1 cellular context compared by ENCODE assay signal in genomic region chr17:34961093-34961911, GRCh38.
TF ChIP-seq lines count a peak whose summit lies in the region.

Gene CCT6B (minus strand): TSS chr17:34961460. CDS start chr17:34961393, 67 bp downstream.
Gene ZNF830 (plus strand): TSS chr17:34961540. CDS start chr17:34961567, 27 bp downstream.

TF ChIP-seq in HepG2, 621 proteins besides CTCF, POLR2A, EP300 and RAD21 (continued from another document and continues in another):
- TF ChIP-seq NFAT5 (CRISPR knock-in tag; IDR thresholded peaks at IDR 0.05), result peak; percentile 16; the same call in 1 of the 2 replicates
- no peak for TF ChIP-seq ZNF597 (CRISPR knock-in tag; IDR thresholded peaks at IDR 0.05)
- TF ChIP-seq CENPX (CRISPR knock-in tag; IDR thresholded peaks at IDR 0.05), result no peak
- TF ChIP-seq HNRNPUL1 (IDR thresholded peaks at IDR 0.05; ENCODE audit: low read depth, low read length), result no peak
- TF ChIP-seq ZNF496 (CRISPR knock-in tag; IDR thresholded peaks at IDR 0.05; ENCODE audit: insufficient replicate concordance), result no peak
- no peak for TF ChIP-seq TFDP2 (CRISPR knock-in tag; IDR thresholded peaks at IDR 0.05)
- TF ChIP-seq ZBTB14 (CRISPR knock-in tag; IDR thresholded peaks at IDR 0.05), result 0 out of 2 replicates have a peak, but pooled peaks have one; percentile 34
- peak; percentile 81 for TF ChIP-seq YEATS4 (CRISPR knock-in tag; IDR thresholded peaks at IDR 0.05; ENCODE audit: borderline replicate concordance)
- no peak for TF ChIP-seq GATAD2A (CRISPR knock-in tag; IDR thresholded peaks at IDR 0.05)
- no peak for TF ChIP-seq EED (CRISPR knock-in tag; IDR thresholded peaks at IDR 0.05)
- no peak for TF ChIP-seq MED13 (CRISPR knock-in tag; IDR thresholded peaks at IDR 0.05)
- no peak for TF ChIP-seq GTF3A (CRISPR knock-in tag; conservative IDR thresholded peaks at IDR 0.05)
- no peak for TF ChIP-seq MBD4 (IDR thresholded peaks at IDR 0.05; ENCODE audit: borderline replicate concordance, low read length)
- peak; percentile 64; the same call in 1 of the 2 replicates for TF ChIP-seq ZNF225 (CRISPR knock-in tag; IDR thresholded peaks at IDR 0.05)
- no peak for TF ChIP-seq NCOR1 (IDR thresholded peaks at IDR 0.05; ENCODE audit: borderline replicate concordance, low read length)
- TF ChIP-seq ZNF720 (CRISPR knock-in tag; IDR thresholded peaks at IDR 0.05), result no peak
- no peak for TF ChIP-seq ZNF431 (CRISPR knock-in tag; IDR thresholded peaks at IDR 0.05; ENCODE audit: borderline replicate concordance, low read depth)
- TF ChIP-seq FOXM1 (CRISPR knock-in tag; IDR thresholded peaks at IDR 0.05), result no peak
- TF ChIP-seq EZH2 (conservative IDR thresholded peaks at IDR 0.05; ENCODE audit: low read depth, low read length), result no peak
- TF ChIP-seq ZBTB10 (CRISPR knock-in tag; IDR thresholded peaks at IDR 0.05; ENCODE audit: borderline replicate concordance), result no peak
- no peak for TF ChIP-seq ZNF576 (CRISPR knock-in tag; IDR thresholded peaks at IDR 0.05)
- no peak for TF ChIP-seq SOX13 (IDR thresholded peaks at IDR 0.05)
- TF ChIP-seq SOX13 (CRISPR knock-in tag; conservative IDR thresholded peaks at IDR 0.05 in 1 of 2, IDR thresholded peaks at IDR 0.05 in 1 of 2), result 0 out of 4 replicates have a peak, but pooled peaks of 1 of the 2 experiments have one; percentile 15
- no peak for TF ChIP-seq ZNF432 (CRISPR knock-in tag; IDR thresholded peaks at IDR 0.05; ENCODE audit: borderline replicate concordance)
- TF ChIP-seq KLF16 (CRISPR knock-in tag; IDR thresholded peaks at IDR 0.05), result peak in 1 of 2 experiments; percentile 76; a peak in 1 of 4 replicates
- TF ChIP-seq CHD4 (IDR thresholded peaks at IDR 0.05; ENCODE audit: borderline replicate concordance, low read length), result no peak
- no peak for TF ChIP-seq ZNF142 (CRISPR knock-in tag; IDR thresholded peaks at IDR 0.05)
- TF ChIP-seq SNAPC5 (CRISPR knock-in tag; IDR thresholded peaks at IDR 0.05; ENCODE audit: borderline replicate concordance), result no peak
- TF ChIP-seq ZNF232 (CRISPR knock-in tag; IDR thresholded peaks at IDR 0.05; ENCODE audit: borderline replicate concordance), result 0 out of 2 replicates have a peak, but pooled peaks have one; percentile 41
- TF ChIP-seq ZNF501 (CRISPR knock-in tag; IDR thresholded peaks at IDR 0.05), result peak; percentile 87
- no peak for TF ChIP-seq NR2F2 (IDR thresholded peaks at IDR 0.05; ENCODE audit: borderline replicate concordance, low read depth)
- peak; percentile 89 for TF ChIP-seq SAP130 (CRISPR knock-in tag; IDR thresholded peaks at IDR 0.05; ENCODE audit: low read depth)
- TF ChIP-seq CREBL2 (CRISPR knock-in tag; IDR thresholded peaks at IDR 0.05; ENCODE audit: borderline replicate concordance), result no peak
- 0 out of 2 replicates have a peak, but pooled peaks have one; percentile 67 for TF ChIP-seq ZNF614 (CRISPR knock-in tag; IDR thresholded peaks at IDR 0.05; ENCODE audit: borderline replicate concordance)
- no peak for TF ChIP-seq ZNF550 (CRISPR knock-in tag; IDR thresholded peaks at IDR 0.05; ENCODE audit: borderline replicate concordance)
- 0 out of 2 replicates have a peak, but pooled peaks have one; percentile 49 for TF ChIP-seq ZSCAN9 (CRISPR knock-in tag; IDR thresholded peaks at IDR 0.05; ENCODE audit: borderline replicate concordance)
- TF ChIP-seq NFE2 (CRISPR knock-in tag; IDR thresholded peaks at IDR 0.05), result no peak
- 0 out of 2 replicates have a peak, but pooled peaks have one; percentile 65 for TF ChIP-seq ZSCAN5A (CRISPR knock-in tag; IDR thresholded peaks at IDR 0.05; ENCODE audit: borderline replicate concordance)
- no peak for TF ChIP-seq ATF3 (CRISPR knock-in tag; IDR thresholded peaks at IDR 0.05)
- TF ChIP-seq HNF4G (IDR thresholded peaks at IDR 0.05; ENCODE audit: borderline replicate concordance, low read depth, low read length), result no peak
- 0 out of 2 replicates have a peak, but pooled peaks have one; percentile 48 for TF ChIP-seq HNF4G (CRISPR knock-in tag; IDR thresholded peaks at IDR 0.05; ENCODE audit: borderline replicate concordance, low read depth)
- TF ChIP-seq KMT2A (CRISPR knock-in tag; IDR thresholded peaks at IDR 0.05), result peak; percentile 80
